In genomic region chr6:39342692-39343460, GRCh38 we compare ENCODE assay signal across 11 cellular contexts. TPM values are rescaled to one million over a fixed set of nuclear protein-coding genes. Genes with fewer than 3 reads are reported as not detected.
DNase-seq lines count a peak whose midpoint lies in the region; ATAC-seq and TF ChIP-seq lines count a peak whose summit lies in the region.
"Had no signal": no experiment of that assay in that cellular context is flagged by ENCODE, and none has a peak within 500 bp of the region (broad histone marks: within the 10 kb centered on the region; RNA-seq: fewer than 3 reads in every experiment).

No MANE protein-coding gene starts in this region.

- peak; percentile 49 for DNase-seq in Ammon's horn (ENCODE audit: low spot score)
- DNase-seq in left colon: no peak
- DNase-seq in LoVo (ENCODE audit: low spot score): no peak
- DNase-seq: activated CD4-positive, alpha-beta memory T cell treated with anti-CD3 and anti-CD28 coated beads for 36 hours; activated naive CD4-positive, alpha-beta T cell treated with anti-CD3 and anti-CD28 coated beads, Interleukin-2, amount 50 U/mL, for 16 hours; NCI-H226 had no signal

- ATAC-seq in GM18505 (IDR thresholded peaks at IDR 0.05; ENCODE audit: unreplicated experiment) (peak; percentile 53), HG03571 (IDR thresholded peaks at IDR 0.05; ENCODE audit: unreplicated experiment) (peak; percentile 58), left colon (peak; percentile 21), GM19452 (IDR thresholded peaks at IDR 0.05; ENCODE audit: unreplicated experiment) (no peak), GM21515 (IDR thresholded peaks at IDR 0.05; ENCODE audit: unreplicated experiment) (no peak)
- no peak for ATAC-seq in activated CD4-positive, CD25-positive, alpha-beta regulatory T cell treated with anti-CD3 and anti-CD28 coated beads, Interleukin-2, amount 50 U/mL, for 24 hours

- no peak for TF ChIP-seq POLR2A in GM18505 (IDR thresholded peaks at IDR 0.05; ENCODE audit: borderline replicate concordance, extremely low read depth, insufficient read depth, insufficient read length)

- intact Hi-C loops in left colon (cut with DNase I, micrococcal nuclease): no loop called here

RNA-seq across cellular contexts. Expression of gene KCNK16, which starts 20.4 kb away (rescaled TPM):
- total RNA-seq in left colon: not detected
- total RNA-seq: activated CD4-positive, alpha-beta memory T cell treated with anti-CD3 and anti-CD28 coated beads for 36 hours had no signal

RNA-seq across cellular contexts. Expression of gene KCNK17, which starts 28.7 kb away (rescaled TPM):
- total RNA-seq in left colon: under 1 TPM; 0.14 to 0.18 TPM
- total RNA-seq: activated CD4-positive, alpha-beta memory T cell treated with anti-CD3 and anti-CD28 coated beads for 36 hours had no signal

Comparison
In these comparisons a context has a peak if more than half of its experiments do, and no peak if none do; other contexts are left out.
1. ATAC-seq: peak in GM18505 (single experiment), HG03571 (single experiment) and left colon (single experiment); none in GM19452 (single experiment), GM21515 (single experiment) and activated CD4-positive, CD25-positive, alpha-beta regulatory T cell treated with anti-CD3 and anti-CD28 coated beads, Interleukin-2, amount 50 U/mL, for 24 hours (0 of 2).